Comparison of ENCODE assay signal across 8 cellular contexts in genomic region chr6:16136536-16137450, GRCh38. TPM values are rescaled to one million over a fixed set of nuclear protein-coding genes. Genes with fewer than 3 reads are reported as not detected.
A peak's percentile ranks its signal among the peaks of the same experiment; 100 is the strongest.
DNase-seq lines count a peak whose midpoint lies in the region; ATAC-seq and TF ChIP-seq lines count a peak whose summit lies in the region.

No MANE protein-coding gene starts in this region.

- H3K4me3 Mint-ChIP-seq in effector memory CD8-positive, alpha-beta T cell: peak overlapping the region; percentile 61 to 70
- H3K4me3 Mint-ChIP-seq in endothelial cell (ENCODE audit: unreplicated experiment): no peak overlapping the region

- H3K27me3 Mint-ChIP-seq in effector memory CD8-positive, alpha-beta T cell: no peaks in the 10 kb centered on the region
- no peaks in the 10 kb centered on the region for H3K27me3 Mint-ChIP-seq in endothelial cell (ENCODE audit: unreplicated experiment)

- H3K9me3 Mint-ChIP-seq in effector memory CD8-positive, alpha-beta T cell: no peaks in the 10 kb centered on the region
- H3K9me3 Mint-ChIP-seq in endothelial cell (ENCODE audit: unreplicated experiment): no peaks in the 10 kb centered on the region

- no peak for TF ChIP-seq CTCF in endothelial cell (IDR thresholded peaks at IDR 0.05; ENCODE audit: unreplicated experiment)

- DNase-seq in activated CD4-positive, alpha-beta T cell treated with anti-CD3 and anti-CD28 coated beads for 1 hour: peak; percentile 29
- no peak for DNase-seq in effector memory CD8-positive, alpha-beta T cell
- no peak for DNase-seq in sciatic nerve (ENCODE audit: low spot score)
- no peak for DNase-seq in endothelial cell (ENCODE audit: low spot score)
- no peak for DNase-seq in RPMI8226

- peaks cover 68 to 92% of the 10 kb centered on the region in 2 donors for H3K4me1 Mint-ChIP-seq in effector memory CD8-positive, alpha-beta T cell (ENCODE audit: low read depth in 2 of 2)
- H3K4me1 Mint-ChIP-seq in endothelial cell (ENCODE audit: unreplicated experiment): peaks cover 31% of the 10 kb centered on the region

- ATAC-seq in HG02678 (IDR thresholded peaks at IDR 0.05; ENCODE audit: unreplicated experiment) (peak; percentile 40), sciatic nerve (peak; percentile 57), GM19467 (IDR thresholded peaks at IDR 0.05; ENCODE audit: unreplicated experiment) (no peak), HG02642 (IDR thresholded peaks at IDR 0.05; ENCODE audit: poor library complexity, unreplicated experiment) (no peak)
- ATAC-seq in effector memory CD8-positive, alpha-beta T cell (replicated peaks): peak; percentile 72

- intact Hi-C loops in sciatic nerve (cut with DNase I): no loop called here

- H3K27ac Mint-ChIP-seq in effector memory CD8-positive, alpha-beta T cell: peak overlapping the region; percentile 63 to 70
- no peak overlapping the region for H3K27ac Mint-ChIP-seq in endothelial cell (ENCODE audit: unreplicated experiment)

- peaks cover 86% of the 10 kb centered on the region for H3K36me3 Mint-ChIP-seq in effector memory CD8-positive, alpha-beta T cell (ENCODE audit: insufficient read depth)
- H3K36me3 Mint-ChIP-seq in endothelial cell (ENCODE audit: low read depth, unreplicated experiment): peaks cover 10% of the 10 kb centered on the region

RNA-seq across cellular contexts. Expression of gene MYLIP, which starts 7.9 kb away (rescaled TPM):
- total RNA-seq in sciatic nerve (36.9 TPM), endothelial cell (ENCODE audit: unreplicated experiment) (30.1 TPM)

Comparison
In these comparisons a context has a peak if more than half of its experiments do, and no peak if none do; other contexts are left out.
1. ATAC-seq: peak in HG02678 (single experiment), effector memory CD8-positive, alpha-beta T cell (single experiment) and sciatic nerve (single experiment); none in GM19467 (single experiment) and HG02642 (single experiment).